ENCODE assay signal across 16 cellular contexts in genomic region chr5:142386151-142387021, GRCh38.
A peak's percentile ranks its signal among the peaks of the same experiment; 100 is the strongest.
DNase-seq lines count a peak whose midpoint lies in the region; ATAC-seq and TF ChIP-seq lines count a peak whose summit lies in the region.
"Had no signal": no experiment of that assay in that cellular context is flagged by ENCODE, and none has a peak within 500 bp of the region (broad histone marks: within the 10 kb centered on the region; RNA-seq: fewer than 3 reads in every experiment).

No MANE protein-coding gene starts in this region.

- no peaks in the 10 kb centered on the region for H3K9me3 ChIP-seq in lower lobe of right lung
- H3K9me3 ChIP-seq: BE2C, body of pancreas, psoas muscle had no signal

- intact Hi-C loops in lower lobe of right lung (cut with DNase I) = no loop called here

- DNase-seq in CD1c-positive myeloid dendritic cell (ENCODE audit: extremely low spot score) (peak; percentile 57), Kasumi-1 (lab: John Stamatoyannopoulos, UW) (peak; percentile 19 to 28), lower lobe of right lung (peak; percentile 65), GM19238 (ENCODE audit: insufficient read length, low spot score) (no peak), pons (ENCODE audit: low spot score) (no peak)
- DNase-seq in stimulated activated CD4-positive, alpha-beta T cell treated with anti-CD3 and anti-CD28 coated beads, Interleukin-4, amount 100 ng/mL, for 1 hour = no peak
- DNase-seq: activated CD4-positive, CD25-positive, alpha-beta regulatory T cell treated with anti-CD3 and anti-CD28 coated beads, Interleukin-2, amount 50 U/mL, for 72 hours; activated T-cell treated with anti-CD3 and anti-CD28 coated beads, Interleukin-2, amount 50 U/mL, for 48 hours; BE2C; body of pancreas; KG1; NCI-H226; psoas muscle; SHP77 had no signal

- no peaks in the 10 kb centered on the region for H3K27me3 ChIP-seq in lower lobe of right lung (ENCODE audit: low read depth)
- H3K27me3 ChIP-seq: BE2C, body of pancreas had no signal

- no peak overlapping the region for H3K4me3 ChIP-seq in lower lobe of right lung
- H3K4me3 ChIP-seq: body of pancreas, psoas muscle had no signal

- H3K4me1 ChIP-seq in lower lobe of right lung = peaks cover 40% of the 10 kb centered on the region
- H3K4me1 ChIP-seq: body of pancreas had no signal

- peak; percentile 87 to 92 for ATAC-seq in lower lobe of right lung
- no peak for ATAC-seq in GM18502 (IDR thresholded peaks at IDR 0.05; ENCODE audit: poor library complexity, unreplicated experiment)
- ATAC-seq: body of pancreas, psoas muscle had no signal

- H3K27ac ChIP-seq in VCaP = peak overlapping the region; percentile 68
- H3K27ac ChIP-seq in lower lobe of right lung = peak overlapping the region; percentile 22
- H3K27ac ChIP-seq: body of pancreas, psoas muscle had no signal

- no peaks in the 10 kb centered on the region for H3K36me3 ChIP-seq in lower lobe of right lung
- H3K36me3 ChIP-seq: BE2C had no signal

- TF ChIP-seq CTCF in VCaP (conservative IDR thresholded peaks at IDR 0.05) (no peak), lower lobe of right lung (IDR thresholded peaks at IDR 0.05) (no peak)

Comparison
In these comparisons a context has a peak if more than half of its experiments do, and no peak if none do; other contexts are left out.
1. DNase-seq: peak in CD1c-positive myeloid dendritic cell (single experiment), Kasumi-1 (2 of 2) and lower lobe of right lung (single experiment); none in GM19238 (single experiment), pons (single experiment) and stimulated activated CD4-positive, alpha-beta T cell treated with anti-CD3 and anti-CD28 coated beads, Interleukin-4, amount 100 ng/mL, for 1 hour (single experiment).